Comparison of ENCODE assay signal across 26 cellular contexts in the genomic region with DNA sequence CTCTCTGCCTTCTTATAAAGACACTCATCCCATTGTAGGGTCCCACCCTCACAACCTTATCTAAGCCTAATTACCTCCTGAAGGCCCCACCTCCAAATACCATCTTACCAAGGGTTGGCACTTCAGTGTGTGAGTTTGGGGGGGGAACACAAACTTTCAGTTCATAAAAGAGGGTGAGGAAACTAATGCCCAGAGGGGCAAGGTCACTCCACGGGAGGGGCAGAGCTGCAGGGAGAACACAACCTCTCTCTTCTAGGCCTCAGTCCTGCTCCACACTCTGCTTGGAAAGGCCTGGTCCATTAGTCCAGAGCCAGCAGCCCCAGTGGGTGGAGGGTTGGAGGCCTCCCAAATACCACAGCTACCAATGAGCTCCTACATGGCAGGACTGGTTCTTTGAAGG. TPM values are rescaled to one million over a fixed set of nuclear protein-coding genes. Genes with fewer than 3 reads are reported as not detected.
"Had no signal": no experiment of that assay in that cellular context is flagged by ENCODE, and none has a peak within 500 bp of the region (broad histone marks: within the 10 kb centered on the region; RNA-seq: fewer than 3 reads in every experiment).

No MANE protein-coding gene starts in this region.

- H3K4me1 ChIP-seq: breast epithelium, parathyroid adenoma, testis had no signal

- ATAC-seq: activated naive CD8-positive, alpha-beta T cell treated with anti-CD3 and anti-CD28 coated beads, Interleukin-2, amount 50 U/mL, for 24 hours; gastroesophageal sphincter; heart left ventricle; natural killer cell; stimulated activated memory B cell treated with anti-CD40 and anti-IgM and Interleukin-4, amounts not matched to agents 10 μg/mL and 1 μg/mL and 100 μg/mL, for 72 hours; T-cell; upper lobe of right lung had no signal

- DNase-seq: activated B cell treated with CpG ODN at 0.5 μM for 24 hours; activated CD4-positive, alpha-beta T cell treated with anti-CD3 and anti-CD28 coated beads for 4 hours; activated naive CD8-positive, alpha-beta T cell treated with anti-CD3 and anti-CD28 coated beads, Interleukin-2, amount 50 U/mL, for 24 hours; cortex of kidney; effector CD4-positive, alpha-beta T cell; heart left ventricle; immature natural killer cell; natural killer cell; sigmoid colon; spleen; stimulated activated CD4-positive, alpha-beta T cell treated with anti-CD3 and anti-CD28 coated beads, Interleukin-4, amount 100 ng/mL, for 4 hours; T-cell; testis; upper lobe of right lung had no signal

- H3K4me3 ChIP-seq: ascending aorta, breast epithelium, esophagus muscularis mucosa, gastroesophageal sphincter, heart left ventricle, sigmoid colon, spleen, testis, upper lobe of right lung had no signal

- H3K36me3 ChIP-seq: ascending aorta, breast epithelium, esophagus muscularis mucosa, gastroesophageal sphincter, heart left ventricle, neutrophil, sigmoid colon, upper lobe of right lung had no signal

- H3K4me1 Mint-ChIP-seq: immature natural killer cell had no signal

- H3K36me3 Mint-ChIP-seq: immature natural killer cell; memory B cell; natural killer cell; stimulated activated memory B cell treated with anti-CD40 and anti-IgM and Interleukin-4, amounts not matched to agents 10 μg/mL and 1 μg/mL and 100 μg/mL, for 72 hours; T-cell had no signal

- H3K9me3 ChIP-seq: ascending aorta, breast epithelium, esophagus muscularis mucosa, gastroesophageal sphincter, heart left ventricle, neutrophil, sigmoid colon, spleen, testis, upper lobe of right lung had no signal

- H3K9ac ChIP-seq: parathyroid adenoma had no signal

- H2AFZ ChIP-seq: parathyroid adenoma had no signal

- H3K27me3 Mint-ChIP-seq: activated B cell treated with CpG ODN at 0.5 μM for 24 hours; activated naive CD8-positive, alpha-beta T cell treated with anti-CD3 and anti-CD28 coated beads, Interleukin-2, amount 50 U/mL, for 24 hours; memory B cell; stimulated activated memory B cell treated with anti-CD40 and anti-IgM and Interleukin-4, amounts not matched to agents 10 μg/mL and 1 μg/mL and 100 μg/mL, for 72 hours had no signal

- H3K4me3 Mint-ChIP-seq: activated B cell treated with CpG ODN at 0.5 μM for 24 hours; activated naive CD8-positive, alpha-beta T cell treated with anti-CD3 and anti-CD28 coated beads, Interleukin-2, amount 50 U/mL, for 24 hours; immature natural killer cell; memory B cell; natural killer cell; stimulated activated memory B cell treated with anti-CD40 and anti-IgM and Interleukin-4, amounts not matched to agents 10 μg/mL and 1 μg/mL and 100 μg/mL, for 72 hours had no signal

- H3K79me2 ChIP-seq: parathyroid adenoma had no signal

- H3K27me3 ChIP-seq: ascending aorta, breast epithelium, esophagus muscularis mucosa, gastroesophageal sphincter, heart left ventricle, neutrophil, sigmoid colon, spleen, testis, upper lobe of right lung had no signal

- H3K9me3 Mint-ChIP-seq: activated B cell treated with CpG ODN at 0.5 μM for 24 hours; activated naive CD8-positive, alpha-beta T cell treated with anti-CD3 and anti-CD28 coated beads, Interleukin-2, amount 50 U/mL, for 24 hours; activated T-helper 1 cell treated with anti-CD3 and anti-CD28 coated beads, Interleukin-12 subunit alpha, Interleukin-12 subunit beta, Interleukin-2, Interleukin-4 antibody, amounts not matched to agents 30 ng/mL and 10 ng/mL and 1 ng/mL, durations not matched to agents 14 hours and 24 hours and 36 hours; immature natural killer cell; memory B cell; natural killer cell; stimulated activated memory B cell treated with anti-CD40 and anti-IgM and Interleukin-4, amounts not matched to agents 10 μg/mL and 1 μg/mL and 100 μg/mL, for 72 hours; T-cell had no signal

- H3K27ac Mint-ChIP-seq: activated B cell treated with CpG ODN at 0.5 μM for 24 hours, immature natural killer cell, natural killer cell had no signal

- H3K27ac ChIP-seq: ascending aorta, breast epithelium, esophagus muscularis mucosa, gastroesophageal sphincter, heart left ventricle, neutrophil, parathyroid adenoma, sigmoid colon, testis, upper lobe of right lung had no signal

RNA-seq across cellular contexts. Expression of a gene that starts 2.7 kb away (rescaled TPM):
- total RNA-seq: activated CD8-positive, alpha-beta memory T cell treated with anti-CD3 and anti-CD28 coated beads for 36 hours; activated T-helper 1 cell treated with anti-CD3 and anti-CD28 coated beads, Interleukin-12 subunit alpha, Interleukin-12 subunit beta, Interleukin-2, Interleukin-4 antibody, amounts not matched to agents 30 ng/mL and 10 ng/mL and 1 ng/mL, durations not matched to agents 14 hours and 24 hours and 36 hours; mononuclear cell had no signal
- polyA plus RNA-seq: immature natural killer cell had no signal

RNA-seq across cellular contexts. Expression of a gene that starts 27.6 kb away (rescaled TPM):
- total RNA-seq: activated CD8-positive, alpha-beta memory T cell treated with anti-CD3 and anti-CD28 coated beads for 36 hours; activated T-helper 1 cell treated with anti-CD3 and anti-CD28 coated beads, Interleukin-12 subunit alpha, Interleukin-12 subunit beta, Interleukin-2, Interleukin-4 antibody, amounts not matched to agents 30 ng/mL and 10 ng/mL and 1 ng/mL, durations not matched to agents 14 hours and 24 hours and 36 hours; ascending aorta; breast epithelium; esophagus muscularis mucosa; gastroesophageal sphincter; heart left ventricle; liver; mononuclear cell; natural killer cell; sigmoid colon; upper lobe of right lung had no signal
- polyA plus RNA-seq: heart left ventricle, immature natural killer cell had no signal
